ENCODE assay signal across 31 cellular contexts in genomic region chr22:43941449-43941848, GRCh38. TPM values are rescaled to one million over a fixed set of nuclear protein-coding genes. Genes with fewer than 3 reads are reported as not detected.
DNase-seq lines count a peak whose midpoint lies in the region; FAIRE-seq and TF ChIP-seq lines count a peak whose summit lies in the region.
"Had no signal": no experiment of that assay in that cellular context is flagged by ENCODE, and none has a peak within 500 bp of the region (broad histone marks: within the 10 kb centered on the region; RNA-seq: fewer than 3 reads in every experiment).

No MANE protein-coding gene starts in this region.

- H3K36me3 ChIP-seq in HEK293 (ENCODE audit: control insufficient read depth in 2 of 2, insufficient read depth in 1 of 2, low read length in 2 of 2) (peaks cover 0 to 23% of the 10 kb centered on the region in 2 experiments; a peak in 1 of 3 replicates), NT2/D1 (ENCODE audit: insufficient read depth, insufficient read length, low read length) (peaks cover 71% of the 10 kb centered on the region), keratinocyte (ENCODE audit: control insufficient read depth in 2 of 2, extremely low read depth in 1 of 2, insufficient read depth in 2 of 2, low read length in 2 of 2) (peaks cover 24 to 45% of the 10 kb centered on the region in 2 experiments), testis (ENCODE audit: low read depth, missing control alignments) (no peaks in the 10 kb centered on the region)
- H3K36me3 ChIP-seq: BE2C, BLaER1 had no signal

- H2AFZ ChIP-seq in keratinocyte (ENCODE audit: control insufficient read depth, low read length), result no peak overlapping the region

- no peak overlapping the region for H3K4me3 Mint-ChIP-seq in progenitor cell of endocrine pancreas (ENCODE audit: low read depth)
- H3K4me3 Mint-ChIP-seq: CD4-positive, alpha-beta memory T cell; CD4-positive, CD25-positive, alpha-beta regulatory T cell; CD8-positive, alpha-beta memory T cell had no signal

- H3K4me1 Mint-ChIP-seq in progenitor cell of endocrine pancreas (ENCODE audit: low read depth), result no peaks in the 10 kb centered on the region
- H3K4me1 Mint-ChIP-seq: CD4-positive, alpha-beta memory T cell; CD8-positive, alpha-beta memory T cell had no signal

- H3K27ac ChIP-seq in HEK293 (ENCODE audit: extremely low read depth, low read depth, low read length), result no peak overlapping the region
- H3K27ac ChIP-seq in keratinocyte (ENCODE audit: control insufficient read depth, insufficient read depth, low read length), result no peak overlapping the region
- no peak overlapping the region for H3K27ac ChIP-seq in testis
- H3K27ac ChIP-seq in substantia nigra (ENCODE audit: low read depth, low read length, poor library complexity, severe bottlenecking), result no peak overlapping the region
- H3K27ac ChIP-seq: BLaER1 had no signal

- no peak for DNase-seq in NT2/D1 (ENCODE audit: low read depth, low spot score)
- DNase-seq in keratinocyte (ENCODE audit: low read depth, low spot score), result no peak
- no peak for DNase-seq in progenitor cell of endocrine pancreas (ENCODE audit: low spot score, unreplicated experiment)
- DNase-seq in testis, result no peak
- DNase-seq in substantia nigra (lab: John Stamatoyannopoulos, UW), result no peak
- no peak for DNase-seq in KG1 (lab: John Stamatoyannopoulos, UW)
- DNase-seq: 8988T; ACHN; BE2C; C1 segment of cervical spinal cord; CD4-positive, alpha-beta memory T cell; CD4-positive, CD25-positive, alpha-beta regulatory T cell; CD8-positive, alpha-beta memory T cell; COR-L47; DMS 273 treated with DMSO at 0.1 percent for 48 hours; DMS153; DMS53; DMS79; DND-41; EL; GDM1 had no signal

- peak overlapping the region; percentile 20 for H3K27ac Mint-ChIP-seq in progenitor cell of endocrine pancreas
- H3K27ac Mint-ChIP-seq: CD14-positive monocyte; CD4-positive, CD25-positive, alpha-beta regulatory T cell had no signal

- TF ChIP-seq CTCF in HEK293 (tag by site-specific recombination; IDR thresholded peaks at IDR 0.05), result no peak
- TF ChIP-seq CTCF in keratinocyte (optimal IDR thresholded peaks at IDR 0.05 in 1 of 3, IDR thresholded peaks at IDR 0.05 in 1 of 3, conservative IDR thresholded peaks at IDR 0.05 in 1 of 3; ENCODE audit: extremely low read depth in 1 of 3, insufficient read depth in 2 of 3, low read length in 3 of 3), result no peak
- no peak for TF ChIP-seq CTCF in progenitor cell of endocrine pancreas (IDR thresholded peaks at IDR 0.05; ENCODE audit: unreplicated experiment)
- no peak for TF ChIP-seq CTCF in testis (IDR thresholded peaks at IDR 0.05)

- no peak for TF ChIP-seq POLR2A in testis (IDR thresholded peaks at IDR 0.05)

- intact Hi-C loops in testis (cut with DNase I; ENCODE audit: low total_unique reads), result no loop called here

- H3K4me1 ChIP-seq in HEK293 (ENCODE audit: control insufficient read depth, insufficient read depth, low read length) (no peaks in the 10 kb centered on the region), NT2/D1 (ENCODE audit: insufficient read depth, insufficient read length) (peaks cover 4% of the 10 kb centered on the region), keratinocyte (ENCODE audit: control insufficient read depth, extremely low read depth, insufficient read depth, low read length) (peaks cover 18% of the 10 kb centered on the region), testis (no peaks in the 10 kb centered on the region)
- H3K4me1 ChIP-seq: BE2C had no signal

- FAIRE-seq in keratinocyte (lab: Jason Lieb, UNC), result peak; percentile 26
- FAIRE-seq: A204.1, GM12878, GM12892, GM18507 had no signal

- H3K4me2 ChIP-seq in keratinocyte (ENCODE audit: control insufficient read depth, extremely low read depth, insufficient read depth, low read depth, low read length), result no peak overlapping the region
- H3K4me2 ChIP-seq: BLaER1 had no signal

- H3K27me3 Mint-ChIP-seq in progenitor cell of endocrine pancreas, result no peaks in the 10 kb centered on the region

- POLR2A ChIA-PET in HEK293 (lab: Yijun Ruan, JAX), result no interaction called here

- H3K9me3 ChIP-seq in HEK293 (ENCODE audit: control insufficient read depth, insufficient read depth, low read depth, low read length) (no peaks in the 10 kb centered on the region), NT2/D1 (ENCODE audit: insufficient read depth, low read length) (no peaks in the 10 kb centered on the region), keratinocyte (ENCODE audit: control insufficient read depth, low read depth, low read length) (no peaks in the 10 kb centered on the region), testis (no peaks in the 10 kb centered on the region)
- H3K9me3 ChIP-seq: BE2C had no signal

- H3K9me3 Mint-ChIP-seq in progenitor cell of endocrine pancreas (ENCODE audit: low read depth), result no peaks in the 10 kb centered on the region
- H3K9me3 Mint-ChIP-seq: CD8-positive, alpha-beta memory T cell had no signal

- H3K9ac ChIP-seq in NT2/D1 (ENCODE audit: insufficient read length, low read depth), result peak overlapping the region; percentile 32
- no peak overlapping the region for H3K9ac ChIP-seq in keratinocyte (ENCODE audit: control insufficient read depth, extremely low read depth, insufficient read depth, low read length)
- H3K9ac ChIP-seq: BLaER1 had no signal

- H3K27me3 ChIP-seq in NT2/D1 (ENCODE audit: insufficient read depth, insufficient read length) (no peaks in the 10 kb centered on the region), keratinocyte (ENCODE audit: control insufficient read depth, extremely low read depth, insufficient read depth, low read length) (no peaks in the 10 kb centered on the region), testis (no peaks in the 10 kb centered on the region)
- H3K27me3 ChIP-seq: BE2C, BLaER1 had no signal

- no peaks in the 10 kb centered on the region for H3K79me2 ChIP-seq in keratinocyte (ENCODE audit: control insufficient read depth, insufficient read depth, low read length)

- 93 to 95% methylated on average over 6 of the region's 6 CpGs for WGBS in testis, 2 donors

- H3K9me1 ChIP-seq in keratinocyte (ENCODE audit: control insufficient read depth, extremely low read depth, insufficient read depth, low read length), result peaks cover 3% of the 10 kb centered on the region

- dilution Hi-C loops in keratinocyte (cut with MboI; ENCODE audit: extremely low pct_ligation_motif_present, low sequenced_read_pairs), result no loop called here

- H3K36me3 Mint-ChIP-seq in progenitor cell of endocrine pancreas (ENCODE audit: insufficient read depth), result peaks cover 21% of the 10 kb centered on the region
- H3K36me3 Mint-ChIP-seq: CD14-positive monocyte; CD4-positive, alpha-beta memory T cell; CD4-positive, CD25-positive, alpha-beta regulatory T cell had no signal

- CTCF ChIA-PET in HEK293 (lab: Yijun Ruan, JAX), result interaction anchor here (0.6 to 11.4 kb wide), 8 partner anchors 11 to 743 kb away, joined by 3 to 109 read pairs (median 4); partner anchors contain the start of gene SAMM50

- H4K20me1 ChIP-seq in keratinocyte (ENCODE audit: control insufficient read depth, extremely low read depth, insufficient read depth, low read length), result peaks cover 3% of the 10 kb centered on the region
- H4K20me1 ChIP-seq: BLaER1 had no signal

- no peak overlapping the region for H3K4me3 ChIP-seq in HEK293 (ENCODE audit: low read depth, low read length)
- no peak overlapping the region for H3K4me3 ChIP-seq in NT2/D1 (ENCODE audit: insufficient read length, low read depth)
- no peak overlapping the region for H3K4me3 ChIP-seq in keratinocyte (ENCODE audit: control insufficient read depth in 2 of 3, extremely low read depth in 1 of 3, insufficient read depth in 2 of 3, low read depth in 1 of 3, low read length in 3 of 3)
- H3K4me3 ChIP-seq in testis, result no peak overlapping the region
- H3K4me3 ChIP-seq: BLaER1, GM12878 had no signal

TF ChIP-seq in HEK293, 187 proteins besides CTCF, POLR2A, EP300 and RAD21:
- TF ChIP-seq ZNF175 (tag by site-specific recombination; IDR thresholded peaks at IDR 0.05) (no peak), ZNF768 (tag by site-specific recombination; IDR thresholded peaks at IDR 0.05) (0 out of 2 replicates have a peak, but pooled peaks have one; percentile 23)

RNA-seq across cellular contexts. Expression of gene SAMM50, which starts 13.8 kb away (rescaled TPM):
- polyA plus RNA-seq in keratinocyte, result 44.0 to 54.6 TPM (median 50.0 TPM) in 3 replicates
- 27.0 TPM for polyA plus RNA-seq in keratinocyte (2011; ENCODE audit: low read depth)
- 41.1 and 49.2 TPM in 2 replicates for polyA plus RNA-seq in keratinocyte (2011; cell fraction: cytosol; rRNA removed)
- 38.4 and 42.4 TPM in 2 replicates for polyA plus RNA-seq in keratinocyte (2011; cell fraction: nucleus; rRNA removed)
- polyA plus RNA-seq in keratinocyte (2012; ENCODE audit: low replicate concordance), result 43.4 and 55.3 TPM in 2 replicates
- polyA minus RNA-seq in keratinocyte, result 27.3 to 50.4 TPM (median 39.2 TPM) in 3 replicates
- polyA minus RNA-seq in keratinocyte (2011; cell fraction: cytosol; rRNA and poly(A)+ RNA removed), result 31.7 TPM
- 11.1 and 23.3 TPM in 2 replicates for polyA minus RNA-seq in keratinocyte (2011; cell fraction: nucleus; rRNA and poly(A)+ RNA removed)
- 50.9 and 53.7 TPM in 2 replicates for total RNA-seq in progenitor cell of endocrine pancreas
- 10 to 100 TPM; 41.5 to 50.3 TPM for total RNA-seq in testis
- 71.1 TPM for polyA plus RNA-seq in testis (ENCODE audit: insufficient read depth, low read depth, low replicate concordance)

RNA-seq across cellular contexts. Expression of gene PNPLA3, which starts 17.8 kb away (rescaled TPM):
- polyA plus RNA-seq in keratinocyte (12.0 to 18.5 TPM (median 15.2 TPM) in 3 replicates), testis (ENCODE audit: insufficient read depth, low read depth, low replicate concordance) (0.53 TPM)
- 5.0 TPM for polyA plus RNA-seq in keratinocyte (2011; ENCODE audit: low read depth)
- 7.6 and 10.3 TPM in 2 replicates for polyA plus RNA-seq in keratinocyte (2011; cell fraction: cytosol; rRNA removed)
- polyA plus RNA-seq in keratinocyte (2011; cell fraction: nucleus; rRNA removed), result 52.2 and 69.8 TPM in 2 replicates
- 8.5 and 9.4 TPM in 2 replicates for polyA plus RNA-seq in keratinocyte (2012; ENCODE audit: low replicate concordance)
- 17.5 to 38.8 TPM (median 18.0 TPM) in 3 replicates for polyA minus RNA-seq in keratinocyte
- polyA minus RNA-seq in keratinocyte (2011; cell fraction: cytosol; rRNA and poly(A)+ RNA removed), result 3.8 TPM
- polyA minus RNA-seq in keratinocyte (2011; cell fraction: nucleus; rRNA and poly(A)+ RNA removed), result 15.4 and 22.9 TPM in 2 replicates
- total RNA-seq in progenitor cell of endocrine pancreas (11.4 and 12.2 TPM in 2 replicates), testis (1 to 10 TPM in 1 of 2 donors, under 1 TPM in 1; 0.93 to 1.7 TPM)
- total RNA-seq: CD4-positive, alpha-beta memory T cell; CD4-positive, CD25-positive, alpha-beta regulatory T cell; GM12878 had no signal
- polyA plus RNA-seq: CD14-positive monocyte; CD4-positive, alpha-beta memory T cell; CD4-positive, CD25-positive, alpha-beta regulatory T cell; CD8-positive, alpha-beta memory T cell had no signal

RNA-seq across cellular contexts. Expression of gene PNPLA5, which starts 49.6 kb away (rescaled TPM):
- polyA plus RNA-seq in keratinocyte, result not detected in 3 replicates
- polyA plus RNA-seq in keratinocyte (2011; ENCODE audit: low read depth), result not detected
- polyA plus RNA-seq in keratinocyte (2011; cell fraction: cytosol; rRNA removed), result not detected in 2 replicates
- polyA plus RNA-seq in keratinocyte (2011; cell fraction: nucleus; rRNA removed), result 0.05 TPM in 1 of 2 replicates, not detected in the other
- polyA plus RNA-seq in keratinocyte (2012; ENCODE audit: low replicate concordance), result 0.07 TPM in 1 of 2 replicates, not detected in the other
- polyA minus RNA-seq in keratinocyte, result 0.10 TPM in 1 of 3 replicates, not detected in the others
- polyA minus RNA-seq in keratinocyte (2011; cell fraction: cytosol; rRNA and poly(A)+ RNA removed), result not detected
- not detected in 2 replicates for polyA minus RNA-seq in keratinocyte (2011; cell fraction: nucleus; rRNA and poly(A)+ RNA removed)
- total RNA-seq in progenitor cell of endocrine pancreas, result not detected in 2 replicates
- total RNA-seq in testis, result not detected
- not detected for polyA plus RNA-seq in testis (ENCODE audit: insufficient read depth, low read depth, low replicate concordance)
- total RNA-seq: A673; CD4-positive, alpha-beta memory T cell; CD4-positive, CD25-positive, alpha-beta regulatory T cell; CD8-positive, alpha-beta memory T cell; Daoy; G401; GM12878 had no signal
- polyA plus RNA-seq: CD14-positive monocyte; CD4-positive, alpha-beta memory T cell; CD4-positive, CD25-positive, alpha-beta regulatory T cell; CD8-positive, alpha-beta memory T cell; GM12878 had no signal
